ENCODE assay signal across 22 cellular contexts in the genomic region with DNA sequence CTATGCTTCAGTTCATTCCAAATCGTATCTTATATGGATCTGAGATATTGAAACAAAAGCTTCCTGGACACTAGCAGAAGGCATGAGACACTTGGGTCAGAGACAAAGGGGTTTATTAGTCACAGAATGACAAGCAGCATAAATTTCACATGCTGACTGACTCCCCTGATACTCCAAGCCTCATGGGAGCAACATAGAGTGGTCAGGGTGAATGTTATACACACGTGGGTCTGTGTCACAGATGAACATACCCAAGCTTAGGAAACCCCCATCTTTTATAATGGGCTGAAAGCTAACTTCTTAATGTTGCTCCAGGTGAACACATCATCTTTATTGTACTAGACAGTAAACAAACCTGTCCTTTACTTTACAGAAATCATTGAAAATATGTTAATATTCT.
"Had no signal": no experiment of that assay in that cellular context is flagged by ENCODE, and none has a peak within 500 bp of the region (broad histone marks: within the 10 kb centered on the region; RNA-seq: fewer than 3 reads in every experiment).

No MANE protein-coding gene starts in this region.

- DNase-seq: activated CD4-positive, alpha-beta T cell treated with anti-CD3 and anti-CD28 coated beads, Interleukin-2, amount 50 U/mL, for 4 hours; activated CD8-positive, alpha-beta memory T cell treated with anti-CD3 and anti-CD28 coated beads for 24 hours; activated CD8-positive, alpha-beta memory T cell treated with anti-CD3 and anti-CD28 coated beads, Interleukin-2, amount 50 U/mL, for 4 hours; activated effector memory CD4-positive, alpha-beta T cell treated with anti-CD3 and anti-CD28 coated beads, Interleukin-2, amount 50 U/mL, for 16 hours; activated T-cell treated with anti-CD3 and anti-CD28 coated beads, Interleukin-2, amount 50 U/mL, for 72 hours; aorta; brain microvascular endothelial cell; caudate nucleus; effector CD4-positive, alpha-beta T cell; kidney; lower lobe of right lung; naive thymus-derived CD4-positive, alpha-beta T cell; occipital lobe; posterior cingulate gyrus; sigmoid colon; stimulated activated CD4-positive, alpha-beta T cell treated with anti-CD3 and anti-CD28 coated beads, Interleukin-15, amount 100 ng/mL, for 24 hours; stimulated activated CD8-positive, alpha-beta memory T cell treated with anti-CD3 and anti-CD28 coated beads, Interleukin-4, amount 100 ng/mL, for 48 hours; stimulated activated naive B cell treated with anti-CD40 and anti-IgM and Interleukin-4, amounts not matched to agents 10 μg/mL and 1 μg/mL and 100 μg/mL, for 72 hours; transverse colon; uterus had no signal

- ATAC-seq: activated T-cell treated with anti-CD3 and anti-CD28 coated beads, Interleukin-2, amount 50 U/mL, for 72 hours; left lobe of liver; lower lobe of right lung; naive thymus-derived CD4-positive, alpha-beta T cell; stimulated activated naive B cell treated with anti-CD40 and anti-IgM and Interleukin-4, amounts not matched to agents 10 μg/mL and 1 μg/mL and 100 μg/mL, for 72 hours; WTC11 had no signal
